In the genomic region with DNA sequence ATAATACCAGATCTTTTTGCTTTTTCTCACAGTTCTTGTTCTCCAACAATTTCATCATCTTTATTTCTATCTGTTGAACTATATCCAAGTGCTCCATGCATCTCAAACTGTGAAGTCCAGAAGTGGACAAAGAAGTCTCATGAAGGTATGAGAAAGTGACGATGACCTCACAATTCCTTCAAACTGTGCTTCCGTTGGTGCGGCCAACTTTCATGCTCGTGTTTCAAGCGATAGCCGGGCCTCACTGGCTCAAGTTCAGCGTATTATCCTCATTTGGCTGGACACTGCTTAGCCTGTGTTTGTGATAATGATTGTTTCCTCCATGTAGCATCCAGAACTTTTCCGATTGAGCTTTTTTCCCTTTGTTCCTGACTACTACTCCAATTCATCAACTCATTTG, we compare ENCODE assay signal across 14 cellular contexts.
A peak's percentile ranks its signal among the peaks of the same experiment; 100 is the strongest.
DNase-seq lines count a peak whose midpoint lies in the region; ATAC-seq and TF ChIP-seq lines count a peak whose summit lies in the region.
"Had no signal": no experiment of that assay in that cellular context is flagged by ENCODE, and none has a peak within 500 bp of the region (broad histone marks: within the 10 kb centered on the region; RNA-seq: fewer than 3 reads in every experiment).

No MANE protein-coding gene starts in this region.

- no peak overlapping the region for H3K14ac ChIP-seq in IMR-90 (replicated peaks; ENCODE audit: low read depth, low read length)

- H3K27ac Mint-ChIP-seq in nephron: peak overlapping the region; percentile 76 to 92 (median 81)

- dilution Hi-C loops in IMR-90 (cut with HindIII; ENCODE audit: low sequenced_read_pairs, unreplicated experiment): no loop called here

- H2BK120ac ChIP-seq in IMR-90 (ENCODE audit: low read depth, low read length): no peak overlapping the region

- H3K27me3 ChIP-seq in IMR-90 (ENCODE audit: control insufficient read depth, insufficient read depth, low read length) (no peaks in the 10 kb centered on the region), skeletal muscle satellite cell (ENCODE audit: control insufficient read depth, insufficient read depth, low read length) (no peaks in the 10 kb centered on the region)

- H3K23ac ChIP-seq in IMR-90 (ENCODE audit: low read depth, low read length): no peak overlapping the region

- H3K4me2 ChIP-seq in IMR-90 (ENCODE audit: low read depth, low read length): no peak overlapping the region
- peak overlapping the region; percentile 5 for H3K4me2 ChIP-seq in skeletal muscle satellite cell (ENCODE audit: low read length)
- H3K4me2 ChIP-seq: KMS-11 had no signal

- no peak overlapping the region for H4K91ac ChIP-seq in IMR-90 (ENCODE audit: insufficient read depth, low read depth, low read length)

- H2BK5ac ChIP-seq in IMR-90 (ENCODE audit: low read depth, low read length, poor library complexity, severe bottlenecking): no peak overlapping the region

- H3K9me3 ChIP-seq in IMR-90 (ENCODE audit: control insufficient read depth, insufficient read depth, low read length): no peaks in the 10 kb centered on the region
- no peaks in the 10 kb centered on the region for H3K9me3 ChIP-seq in skeletal muscle satellite cell (replicated peaks; ENCODE audit: low read length)

- H3K27ac ChIP-seq in IMR-90 (ENCODE audit: insufficient read depth, low read length): no peak overlapping the region
- H3K27ac ChIP-seq: C4-2B, KMS-11 had no signal

- H4K5ac ChIP-seq in IMR-90 (ENCODE audit: low read depth, low read length): no peak overlapping the region

- no peaks in the 10 kb centered on the region for H3K27me3 Mint-ChIP-seq in nephron (ENCODE audit: low read depth)

- no peak overlapping the region for H4K8ac ChIP-seq in IMR-90 (ENCODE audit: low read depth in 2 of 2, low read length in 2 of 2)

- ATAC-seq in IMR-90 (ENCODE audit: low read depth) (no peak), GM21723 (IDR thresholded peaks at IDR 0.05; ENCODE audit: unreplicated experiment) (no peak), GM21367 (IDR thresholded peaks at IDR 0.05; ENCODE audit: unreplicated experiment) (no peak)

- H4K20me1 ChIP-seq in IMR-90 (ENCODE audit: insufficient read depth, low read length): no peaks in the 10 kb centered on the region

- H3K4me1 ChIP-seq in IMR-90 (ENCODE audit: control insufficient read depth, insufficient read depth, low read length): peaks cover 17% of the 10 kb centered on the region
- H3K4me1 ChIP-seq in skeletal muscle satellite cell (ENCODE audit: control insufficient read depth, insufficient read depth, low read length): peaks cover 77% of the 10 kb centered on the region

- peaks cover 0 to 23% of the 10 kb centered on the region in 2 experiments; a peak in 2 of 4 replicates for H3K79me1 ChIP-seq in IMR-90 (ENCODE audit: low read depth in 1 of 2, low read length in 2 of 2)

- no peak overlapping the region for H3K4me3 Mint-ChIP-seq in nephron

- no peak overlapping the region for H2AK9ac ChIP-seq in IMR-90 (replicated peaks; ENCODE audit: low read depth, low read length, poor library complexity)

- no TSS peak for BruUV-seq in IMR-90 (replicated peaks; lab: Mats Ljungman, UMichigan)

- H3K36me3 Mint-ChIP-seq in nephron (ENCODE audit: low read depth): peaks cover 20% of the 10 kb centered on the region

- no peak for TF ChIP-seq POLR2A in IMR-90 (IDR thresholded peaks at IDR 0.05; ENCODE audit: low read depth, low read length)

- H3K9ac ChIP-seq in IMR-90 (ENCODE audit: low read depth, low read length) (no peak overlapping the region), skeletal muscle satellite cell (ENCODE audit: low read depth, low read length) (no peak overlapping the region)
- H3K9ac ChIP-seq: KMS-11 had no signal

- H3K36me3 ChIP-seq in IMR-90 (ENCODE audit: control insufficient read depth, insufficient read depth, low read length): no peaks in the 10 kb centered on the region
- peaks cover 3% of the 10 kb centered on the region for H3K36me3 ChIP-seq in skeletal muscle satellite cell (ENCODE audit: insufficient read depth, low read length)

- no peaks in the 10 kb centered on the region for H3K9me3 Mint-ChIP-seq in nephron

- no peak overlapping the region for H3K4ac ChIP-seq in IMR-90 (ENCODE audit: low read depth, low read length)

- H3K18ac ChIP-seq in IMR-90 (ENCODE audit: low read depth, low read length): no peak overlapping the region

- in situ Hi-C loops in IMR-90 (cut with MboI; ENCODE audit: low sequenced_read_pairs): no loop called here

- 0 out of 2 replicates have a peak overlapping the region, but pooled peaks have one; percentile 8 for H2AK5ac ChIP-seq in IMR-90 (ENCODE audit: low read depth, low read length)

- intact Hi-C loops in IMR-90 (cut with micrococcal nuclease): no loop called here

- H3K56ac ChIP-seq in IMR-90 (ENCODE audit: extremely low read depth, insufficient read depth, low read length): no peak overlapping the region

- peaks cover 78% of the 10 kb centered on the region for H3K4me1 Mint-ChIP-seq in nephron

- no peak for TF ChIP-seq RAD21 in IMR-90 (IDR thresholded peaks at IDR 0.05; ENCODE audit: low read length)

- CTCF ChIA-PET in IMR-90 (lab: Yijun Ruan, JAX): no interaction called here

- H2AFZ ChIP-seq in IMR-90 (replicated peaks; ENCODE audit: low read length, poor library complexity): no peak overlapping the region

- POLR2A ChIA-PET in IMR-90 (lab: Charles Lee; ENCODE audit: unreplicated experiment): no interaction called here

- no peak overlapping the region; the same call in 2 of the 3 replicates for H2BK15ac ChIP-seq in IMR-90 (ENCODE audit: low read depth, low read length)

- H3K4me3 ChIP-seq in IMR-90 (ENCODE audit: insufficient read depth, low read depth, low read length) (no peak overlapping the region), fibroblast of the aortic adventitia (ENCODE audit: low read depth, low read length) (no peak overlapping the region), skeletal muscle satellite cell (ENCODE audit: low read length) (no peak overlapping the region)

- H2BK20ac ChIP-seq in IMR-90 (ENCODE audit: low read depth, low read length): no peak overlapping the region

- H3K9me1 ChIP-seq in IMR-90 (ENCODE audit: insufficient read depth, low read length): peaks cover 16% of the 10 kb centered on the region

- DNase-seq in IMR-90 (no peak), fibroblast of the aortic adventitia (ENCODE audit: low read depth) (peak; percentile 52), NOMO-1 treated with dmso at 0.1 percent for 144 hours (lab: John Stamatoyannopoulos, UW; ENCODE audit: unreplicated experiment) (no peak)
- DNase-seq: GDM1, NCI-H1105, NCI-H1694, NCI-H526 treated with DMSO at 0.1 percent for 48 hours, SIG-M5 had no signal

- TF ChIP-seq CTCF in IMR-90 (conservative IDR thresholded peaks at IDR 0.05; ENCODE audit: low read depth, low read length): no peak
- TF ChIP-seq CTCF in fibroblast of the aortic adventitia (IDR thresholded peaks at IDR 0.05; ENCODE audit: insufficient read depth, low read length): no peak
- no peak for TF ChIP-seq CTCF in nephron (IDR thresholded peaks at IDR 0.05; ENCODE audit: unreplicated experiment in 3 of 3)

- no CpG with 5 or more reads among the region's 8 CpGs for WGBS in IMR-90 (ENCODE audit: extremely low coverage in 2 of 2, insufficient read length in 1 of 2), 2 experiments

TF ChIP-seq in IMR-90, 13 proteins besides CTCF, POLR2A, EP300 and RAD21:
- no peak for TF ChIP-seq SMC3 (IDR thresholded peaks at IDR 0.05; ENCODE audit: low read depth, low read length)
